In the genomic region with DNA sequence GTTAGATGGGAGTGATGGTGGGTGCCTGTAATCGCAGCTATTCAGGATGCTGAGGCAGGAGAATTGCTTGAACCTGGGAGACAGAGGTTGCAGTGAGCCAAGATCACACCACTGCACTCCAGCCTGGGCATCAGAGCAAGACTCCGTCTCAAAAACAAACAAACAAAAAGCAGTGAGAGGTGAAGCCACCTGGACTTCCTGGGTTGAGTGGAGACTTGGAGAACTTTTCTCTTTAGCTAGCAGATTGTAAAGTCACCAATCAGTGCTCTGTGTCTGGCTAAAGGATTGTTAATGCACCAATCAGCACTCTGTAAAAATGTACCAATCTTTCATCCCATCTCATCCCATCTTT, we compare ENCODE assay signal across 12 cellular contexts. TPM values are rescaled to one million over a fixed set of nuclear protein-coding genes. Genes with fewer than 3 reads are reported as not detected.
"Had no signal": no experiment of that assay in that cellular context is flagged by ENCODE, and none has a peak within 500 bp of the region (broad histone marks: within the 10 kb centered on the region; RNA-seq: fewer than 3 reads in every experiment).

No MANE protein-coding gene starts in this region.

RNA-seq across cellular contexts. Expression of gene AKR1B15, which starts 14.5 kb away (rescaled TPM):
- total RNA-seq: cerebellum; dermis microvascular lymphatic vessel endothelial cell; endodermal cell; endothelial cell of umbilical vein; fibroblast of villous mesenchyme; heart right ventricle; left ventricle myocardium inferior; lung; naive thymus-derived CD8-positive, alpha-beta T cell; right cardiac atrium; upper lobe of left lung; uterus had no signal

RNA-seq across cellular contexts. Expression of gene AKR1B10, which starts 36.0 kb away (rescaled TPM):
- total RNA-seq: endothelial cell of umbilical vein; naive thymus-derived CD8-positive, alpha-beta T cell had no signal
